9 cellular contexts compared by ENCODE assay signal in the genomic region with DNA sequence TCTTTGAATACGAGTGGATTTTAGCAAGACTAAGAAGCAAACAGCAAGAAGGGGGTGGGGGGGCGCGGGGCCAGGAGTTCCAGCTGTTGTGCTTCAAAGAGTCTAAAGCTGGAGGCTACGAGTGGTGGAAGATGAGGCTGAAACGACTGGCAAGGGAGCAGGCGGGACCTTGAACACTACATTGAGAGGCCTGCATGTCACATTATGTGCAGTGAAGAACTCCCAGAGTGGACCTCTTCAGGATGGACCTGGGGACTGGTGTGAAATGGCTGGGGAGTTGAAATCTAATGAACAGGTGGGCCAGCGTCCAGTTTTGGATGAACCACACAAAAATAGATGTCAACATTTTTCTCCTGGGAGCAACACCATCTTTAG. TPM values are rescaled to one million over a fixed set of nuclear protein-coding genes. Genes with fewer than 3 reads are reported as not detected.
DNase-seq lines count a peak whose midpoint lies in the region; ATAC-seq and TF ChIP-seq lines count a peak whose summit lies in the region.
"Had no signal": no experiment of that assay in that cellular context is flagged by ENCODE, and none has a peak within 500 bp of the region (broad histone marks: within the 10 kb centered on the region; RNA-seq: fewer than 3 reads in every experiment).

No MANE protein-coding gene starts in this region.

- TF ChIP-seq CTCF in GM06990 (IDR thresholded peaks at IDR 0.05; ENCODE audit: insufficient read depth, low read length, poor library complexity, severe bottlenecking) (no peak), foreskin fibroblast (IDR thresholded peaks at IDR 0.05; ENCODE audit: low read depth, low read length) (no peak)

- peaks cover 14% of the 10 kb centered on the region for H3K36me3 Mint-ChIP-seq in T-cell
- peaks cover 5% of the 10 kb centered on the region for H3K36me3 Mint-ChIP-seq in stimulated activated effector memory CD8-positive, alpha-beta T cell treated with anti-CD3 and anti-CD28 coated beads, Interleukin-12 subunit alpha, Interleukin-12 subunit beta, amount 100 ng/mL, for 72 hours

- peaks cover 53 to 61% (median 56%) of the 10 kb centered on the region in 3 donors for H3K4me1 Mint-ChIP-seq in T-cell
- peaks cover 42% of the 10 kb centered on the region for H3K4me1 Mint-ChIP-seq in stimulated activated effector memory CD8-positive, alpha-beta T cell treated with anti-CD3 and anti-CD28 coated beads, Interleukin-12 subunit alpha, Interleukin-12 subunit beta, amount 100 ng/mL, for 72 hours

- no peaks in the 10 kb centered on the region for H3K9me3 Mint-ChIP-seq in T-cell
- no peaks in the 10 kb centered on the region for H3K9me3 Mint-ChIP-seq in stimulated activated effector memory CD8-positive, alpha-beta T cell treated with anti-CD3 and anti-CD28 coated beads, Interleukin-12 subunit alpha, Interleukin-12 subunit beta, amount 100 ng/mL, for 72 hours

- H3K4me3 Mint-ChIP-seq in T-cell: peak overlapping the region; percentile 86 to 92 (median 88)
- peak overlapping the region; percentile 80 for H3K4me3 Mint-ChIP-seq in stimulated activated effector memory CD8-positive, alpha-beta T cell treated with anti-CD3 and anti-CD28 coated beads, Interleukin-12 subunit alpha, Interleukin-12 subunit beta, amount 100 ng/mL, for 72 hours

- H3K27me3 Mint-ChIP-seq in T-cell: no peaks in the 10 kb centered on the region

- H3K4me3 ChIP-seq in GM06990 (replicated peaks; ENCODE audit: low read depth, low read length) (peak overlapping the region; percentile 63), foreskin fibroblast (ENCODE audit: low read depth in 1 of 2, low read length in 2 of 2) (peak overlapping the region; percentile 48 to 54)

- no peak for ATAC-seq in T-cell (replicated peaks in 1 of 4)
- no peak for ATAC-seq in stimulated activated effector memory CD8-positive, alpha-beta T cell treated with anti-CD3 and anti-CD28 coated beads, Interleukin-12 subunit alpha, Interleukin-12 subunit beta, amount 100 ng/mL, for 72 hours
- no peak for ATAC-seq in HG03045 (IDR thresholded peaks at IDR 0.05; ENCODE audit: unreplicated experiment)
- no peak for ATAC-seq in HG03378 (IDR thresholded peaks at IDR 0.05; ENCODE audit: unreplicated experiment)

- POLR2A ChIA-PET in T-cell (lab: Charles Lee): interaction anchor here (0.6 to 1.2 kb wide), 5 partner anchors 28 to 198 kb away, joined by 3 to 9 read pairs (median 3); a partner anchor contains a TSS

- CTCF ChIA-PET in T-cell (lab: Charles Lee): interaction anchor here in 1 of 2 donors (1.1 kb wide), 1 partner anchor 50 kb away, joined by 3 read pairs; a partner anchor contains a TSS

- no peaks in the 10 kb centered on the region for H3K27me3 ChIP-seq in GM06990 (replicated peaks; ENCODE audit: control insufficient read depth, insufficient read depth, low read length)

- peak overlapping the region; percentile 94 to 97 for H3K27ac Mint-ChIP-seq in T-cell
- H3K27ac Mint-ChIP-seq in stimulated activated effector memory CD8-positive, alpha-beta T cell treated with anti-CD3 and anti-CD28 coated beads, Interleukin-12 subunit alpha, Interleukin-12 subunit beta, amount 100 ng/mL, for 72 hours: peak overlapping the region; percentile 93

- DNase-seq in GM06990 (ENCODE audit: extremely low read depth, insufficient read length) (no peak), T-cell (peak in 4 of 34 experiments; percentile 3 to 11 (median 4)), foreskin fibroblast (peak in 1 of 2 donors; percentile 26), foreskin melanocyte (no peak), NCI-H1694 treated with DMSO at 0.1 percent for 48 hours (lab: John Stamatoyannopoulos, UW) (no peak)
- no peak for DNase-seq in stimulated activated effector memory CD8-positive, alpha-beta T cell treated with anti-CD3 and anti-CD28 coated beads, Interleukin-12 subunit alpha, Interleukin-12 subunit beta, amount 100 ng/mL, for 72 hours (ENCODE audit: low spot score in 2 of 2)

- peaks cover 6% of the 10 kb centered on the region for H3K36me3 ChIP-seq in GM06990 (ENCODE audit: control insufficient read depth, insufficient read depth, low read length)

RNA-seq across cellular contexts. Expression of a gene that starts 1.1 kb away (rescaled TPM):
- total RNA-seq in T-cell: 10 to 100 TPM; 13.4 to 28.1 (median 22.9) TPM

RNA-seq across cellular contexts. Expression of a gene that starts 29.7 kb away (rescaled TPM):
- 10 to 100 TPM; 38.4 to 80.7 (median 74.7) TPM for total RNA-seq in T-cell
- total RNA-seq: frontal cortex had no signal

RNA-seq across cellular contexts. Expression of a gene that starts 50.4 kb away (rescaled TPM):
- 100 to 1,000 TPM; 109 to 143 (median 129) TPM for total RNA-seq in T-cell
